Comparison of ENCODE assay signal across 19 cellular contexts in genomic region chr7:70177166-70177565, GRCh38.
DNase-seq lines count a peak whose midpoint lies in the region; ATAC-seq, FAIRE-seq and TF ChIP-seq lines count a peak whose summit lies in the region.
"Had no signal": no experiment of that assay in that cellular context is flagged by ENCODE, and none has a peak within 500 bp of the region (broad histone marks: within the 10 kb centered on the region; RNA-seq: fewer than 3 reads in every experiment).

No MANE protein-coding gene starts in this region.

- ATAC-seq in effector memory CD8-positive, alpha-beta T cell (replicated peaks): peak; percentile 54
- ATAC-seq: gastroesophageal sphincter had no signal

- FAIRE-seq in GM12891 (lab: Jason Lieb, UNC): no peak

- TF ChIP-seq POLR2A in GM12891 (IDR thresholded peaks at IDR 0.05; ENCODE audit: low read depth, low read length): no peak

- no peak overlapping the region for H3K4me3 Mint-ChIP-seq in effector memory CD8-positive, alpha-beta T cell
- H3K4me3 Mint-ChIP-seq: H9; natural killer cell treated with Interleukin-12 subunit alpha and Interleukin-12 subunit beta and Interleukin-15 and Interleukin-18, amount 100 ng/mL, for 72 hours had no signal

- no peaks in the 10 kb centered on the region for H3K9me3 Mint-ChIP-seq in effector memory CD8-positive, alpha-beta T cell
- H3K9me3 Mint-ChIP-seq: natural killer cell treated with Interleukin-12 subunit alpha and Interleukin-12 subunit beta and Interleukin-15 and Interleukin-18, amount 100 ng/mL, for 72 hours had no signal

- no peaks in the 10 kb centered on the region; the same call in 1 of the 2 replicates for H3K9me3 ChIP-seq in MG63
- H3K9me3 ChIP-seq: thyroid gland had no signal

- peaks cover 6 to 7% of the 10 kb centered on the region in 2 donors for H3K4me1 Mint-ChIP-seq in effector memory CD8-positive, alpha-beta T cell (ENCODE audit: low read depth in 2 of 2)

- no peak overlapping the region for H3K27ac Mint-ChIP-seq in effector memory CD8-positive, alpha-beta T cell
- H3K27ac Mint-ChIP-seq: H9; natural killer cell treated with Interleukin-12 subunit alpha and Interleukin-12 subunit beta and Interleukin-15 and Interleukin-18, amount 100 ng/mL, for 72 hours had no signal

- no peak overlapping the region for H3K4me3 ChIP-seq in MG63
- H3K4me3 ChIP-seq: gastroesophageal sphincter, lung, thyroid gland had no signal

- TF ChIP-seq CTCF in GM20000 (IDR thresholded peaks at IDR 0.05; ENCODE audit: extremely low read depth, missing control alignments): no peak

- H3K27me3 ChIP-seq in MG63: no peaks in the 10 kb centered on the region
- H3K27me3 ChIP-seq: gastroesophageal sphincter, thyroid gland had no signal

- peaks cover 7% of the 10 kb centered on the region for H3K36me3 Mint-ChIP-seq in effector memory CD8-positive, alpha-beta T cell (ENCODE audit: insufficient read depth)
- H3K36me3 Mint-ChIP-seq: natural killer cell treated with Interleukin-12 subunit alpha and Interleukin-12 subunit beta and Interleukin-15 and Interleukin-18, amount 100 ng/mL, for 72 hours had no signal

- H3K27me3 Mint-ChIP-seq in effector memory CD8-positive, alpha-beta T cell: peaks cover 7 to 12% of the 10 kb centered on the region in 2 donors

- no peaks in the 10 kb centered on the region for H3K36me3 ChIP-seq in MG63
- H3K36me3 ChIP-seq: gastroesophageal sphincter, thyroid gland had no signal

- peak; percentile 4 for DNase-seq in stimulated activated CD4-positive, alpha-beta T cell treated with anti-CD3 and anti-CD28 coated beads, Interleukin-1b, Interleukin-23, amount 100 ng/mL, for 48 hours
- no peak for DNase-seq in stimulated activated CD4-positive, alpha-beta T cell treated with anti-CD3 and anti-CD28 coated beads, Interleukin-4, amount 100 ng/mL, for 1 hour
- peak; percentile 23 for DNase-seq in MG63
- DNase-seq in effector memory CD8-positive, alpha-beta T cell: no peak
- no peak for DNase-seq in DMS114 treated with DMSO at 0.1 percent for 48 hours (lab: John Stamatoyannopoulos, UW; ENCODE audit: unreplicated experiment)
- DNase-seq in NCI-H187 (lab: John Stamatoyannopoulos, UW): no peak
- DNase-seq in GM12891 (ENCODE audit: insufficient read length, low spot score): no peak
- no peak for DNase-seq in GM20000 (ENCODE audit: low spot score)
- DNase-seq: activated gamma-delta T cell; DMS 273 treated with DMSO at 0.1 percent for 48 hours; effector memory CD4-positive, alpha-beta T cell; H9; NCI-H1092; NCI-H2171; SHP77 treated with DMSO at 0.1 percent for 48 hours; thyroid gland had no signal

TF ChIP-seq in GM12891, 5 proteins besides CTCF, POLR2A, EP300 and RAD21:
- TF ChIP-seq SPI1 (IDR thresholded peaks at IDR 0.05; ENCODE audit: low read depth, low read length) (no peak), POU2F2 (IDR thresholded peaks at IDR 0.05; ENCODE audit: low read depth, low read length) (no peak), POLR2AphosphoS5 (IDR thresholded peaks at IDR 0.05; ENCODE audit: low read depth, low read length) (no peak), PAX5 (IDR thresholded peaks at IDR 0.05; ENCODE audit: insufficient read depth, low read length, severe bottlenecking) (no peak), TAF1 (IDR thresholded peaks at IDR 0.05; ENCODE audit: low read depth, low read length) (no peak)

Comparison
In these comparisons a context has a peak if more than half of its experiments do, and no peak if none do; other contexts are left out.
1. DNase-seq: peak in stimulated activated CD4-positive, alpha-beta T cell treated with anti-CD3 and anti-CD28 coated beads, Interleukin-1b, Interleukin-23, amount 100 ng/mL, for 48 hours (single experiment) and MG63 (single experiment); none in stimulated activated CD4-positive, alpha-beta T cell treated with anti-CD3 and anti-CD28 coated beads, Interleukin-4, amount 100 ng/mL, for 1 hour (single experiment), effector memory CD8-positive, alpha-beta T cell (0 of 3), DMS114 treated with DMSO at 0.1 percent for 48 hours (single experiment), NCI-H187 (0 of 2), GM12891 (single experiment) and GM20000 (single experiment).